18 cellular contexts compared by ENCODE assay signal in genomic region chr1:201032408-201032807, GRCh38. TPM values are rescaled to one million over a fixed set of nuclear protein-coding genes. Genes with fewer than 3 reads are reported as not detected.
A peak's percentile ranks its signal among the peaks of the same experiment; 100 is the strongest.
DNase-seq lines count a peak whose midpoint lies in the region; ATAC-seq, FAIRE-seq and TF ChIP-seq lines count a peak whose summit lies in the region.
"Had no signal": no experiment of that assay in that cellular context is flagged by ENCODE, and none has a peak within 500 bp of the region (broad histone marks: within the 10 kb centered on the region; RNA-seq: fewer than 3 reads in every experiment).

No MANE protein-coding gene starts in this region.

- peak; percentile 11 for DNase-seq in Right ventricle myocardium inferior (ENCODE audit: missing footprints)
- no peak for DNase-seq in right atrium auricular region (ENCODE audit: low spot score)
- peak; percentile 94 for DNase-seq in NCI-H82 treated with DMSO at 0.1 percent for 48 hours (lab: John Stamatoyannopoulos, UW; ENCODE audit: unreplicated experiment)
- peak; percentile 24 for DNase-seq in kidney
- no peak for DNase-seq in COLO668 (lab: John Stamatoyannopoulos, UW; ENCODE audit: unreplicated experiment)
- DNase-seq: CD8-positive, alpha-beta T cell; COR-L47; DMS153; DMS79; GDM1; GM23248; HCEC 1CT; HFFc6 had no signal

- H3K4me1 ChIP-seq in right atrium auricular region (peaks cover 0 to 13% of the 10 kb centered on the region in 2 donors), kidney (ENCODE audit: control insufficient read depth in 1 of 2, insufficient read depth in 1 of 2, low read depth in 1 of 2, low read length in 2 of 2) (peaks cover 7 to 10% of the 10 kb centered on the region in 2 donors)

- TF ChIP-seq CTCF in right atrium auricular region (IDR thresholded peaks at IDR 0.05) (no peak), kidney (IDR thresholded peaks at IDR 0.05; ENCODE audit: borderline replicate concordance, extremely low read depth, insufficient read depth) (no peak)

- no peak for FAIRE-seq in kidney (lab: Jason Lieb, UNC)
- FAIRE-seq: GM12892, GM18507, HepG2 had no signal

- H3K27me3 ChIP-seq in right atrium auricular region = no peaks in the 10 kb centered on the region
- H3K27me3 ChIP-seq: BLaER1 treated with 17β-estradiol and CSF1 and Interleukin-3, amounts not matched to agents 10 nM and 100 nM had no signal

- intact Hi-C loops in Right ventricle myocardium inferior (cut with DNase I) = no loop called here
- intact Hi-C loops in kidney (cut with DNase I) = no loop called here

- H3K27ac ChIP-seq in right atrium auricular region (no peak overlapping the region), kidney (ENCODE audit: low read depth in 2 of 2, low read length in 2 of 2) (no peak overlapping the region)
- H3K27ac ChIP-seq: BLaER1 treated with 17β-estradiol and CSF1 and Interleukin-3, amounts not matched to agents 10 nM and 100 nM; GM23248 had no signal

- H3K36me3 ChIP-seq in right atrium auricular region = no peaks in the 10 kb centered on the region
- no peaks in the 10 kb centered on the region for H3K36me3 ChIP-seq in kidney (ENCODE audit: control insufficient read depth in 1 of 2, insufficient read depth in 2 of 2, low read length in 2 of 2)
- H3K36me3 ChIP-seq: BLaER1 treated with 17β-estradiol and CSF1 and Interleukin-3, amounts not matched to agents 10 nM and 100 nM had no signal

- ATAC-seq in Right ventricle myocardium inferior = no peak
- no peak for ATAC-seq in HG03354 (IDR thresholded peaks at IDR 0.05; ENCODE audit: poor library complexity, severe bottlenecking, unreplicated experiment)
- ATAC-seq: CD8-positive, alpha-beta T cell; HepG2 had no signal

- H3K9ac ChIP-seq in kidney (ENCODE audit: low read length in 2 of 2) = no peak overlapping the region
- H3K9ac ChIP-seq: BLaER1 treated with 17β-estradiol and CSF1 and Interleukin-3, amounts not matched to agents 10 nM and 100 nM; GM23248 had no signal

- H3K4me3 ChIP-seq in right atrium auricular region (no peak overlapping the region), kidney (ENCODE audit: low read length in 2 of 2) (no peak overlapping the region)
- H3K4me3 ChIP-seq: BLaER1 treated with 17β-estradiol and CSF1 and Interleukin-3, amounts not matched to agents 10 nM and 100 nM; GM23248 had no signal

- H3K9me3 ChIP-seq in right atrium auricular region (no peaks in the 10 kb centered on the region), kidney (ENCODE audit: control insufficient read depth in 1 of 2, low read length in 2 of 2) (no peaks in the 10 kb centered on the region)
- H3K9me3 ChIP-seq: BLaER1 treated with 17β-estradiol and CSF1 and Interleukin-3, amounts not matched to agents 10 nM and 100 nM had no signal

RNA-seq across cellular contexts. Expression of gene KIF21B, which starts 8.9 kb away (rescaled TPM):
- total RNA-seq in Right ventricle myocardium inferior (0.43 TPM), right atrium auricular region (1 to 10 TPM in 1 of 2 donors, under 1 TPM in 1; 0.48 to 1.5 TPM), kidney (5.6 TPM)
- 0.19 TPM for polyA plus RNA-seq in kidney (ENCODE audit: insufficient read depth, low read depth, low replicate concordance)
- total RNA-seq: GM23248, HFFc6 had no signal

Comparison
In these comparisons a context has a peak if more than half of its experiments do, and no peak if none do; other contexts are left out.
1. DNase-seq: peak in Right ventricle myocardium inferior (single experiment), NCI-H82 treated with DMSO at 0.1 percent for 48 hours (single experiment) and kidney (single experiment); none in right atrium auricular region (single experiment) and COLO668 (single experiment).